In the genomic region with DNA sequence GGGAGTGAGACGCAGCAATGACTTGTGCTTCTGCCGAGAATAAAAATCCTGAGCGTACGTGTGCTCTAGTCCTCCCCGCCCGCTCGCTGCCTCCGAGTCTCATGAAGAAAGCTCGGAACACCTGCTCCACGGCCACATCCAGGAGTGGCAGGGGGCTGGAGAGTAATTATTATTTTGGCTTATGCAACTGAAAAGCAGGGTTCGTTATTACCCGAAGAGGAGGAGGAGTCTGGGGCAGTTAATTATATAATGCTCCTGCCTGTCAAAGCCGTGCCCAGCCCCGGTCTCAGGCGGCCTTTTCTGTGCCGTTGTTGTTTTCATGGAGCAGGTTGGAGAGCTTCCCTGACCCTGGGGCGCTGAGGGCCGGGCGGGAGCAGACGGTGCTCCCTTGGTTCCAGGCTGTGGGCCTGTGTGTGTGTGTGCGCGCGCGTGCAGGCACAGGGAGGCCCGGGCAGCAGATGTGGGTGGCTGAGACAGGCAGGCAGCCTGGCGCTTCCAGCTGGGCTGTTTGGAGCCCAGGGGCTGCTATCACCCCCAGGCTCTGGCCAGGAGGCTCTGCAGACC, we compare ENCODE assay signal across 20 cellular contexts. TPM values are rescaled to one million over a fixed set of nuclear protein-coding genes. Genes with fewer than 3 reads are reported as not detected.
DNase-seq lines count a peak whose midpoint lies in the region; ATAC-seq and TF ChIP-seq lines count a peak whose summit lies in the region.
"Had no signal": no experiment of that assay in that cellular context is flagged by ENCODE, and none has a peak within 500 bp of the region (broad histone marks: within the 10 kb centered on the region; RNA-seq: fewer than 3 reads in every experiment).

No MANE protein-coding gene starts in this region.

- H3K9me3 Mint-ChIP-seq in natural killer cell treated with Interleukin-12 subunit alpha and Interleukin-12 subunit beta and Interleukin-15 and Interleukin-18, amount 100 ng/mL, for 72 hours, result no peaks in the 10 kb centered on the region
- H3K9me3 Mint-ChIP-seq: activated T-helper 1 cell treated with anti-CD3 and anti-CD28 coated beads, Interleukin-12 subunit alpha, Interleukin-12 subunit beta, Interleukin-2, Interleukin-4 antibody, amounts not matched to agents 30 ng/mL and 10 ng/mL and 1 ng/mL, durations not matched to agents 14 hours and 24 hours and 36 hours; CD8-positive, alpha-beta T cell had no signal

- no peak overlapping the region for H2AFZ ChIP-seq in neural cell (ENCODE audit: low read depth, low read length)
- no peak overlapping the region for H2AFZ ChIP-seq in Karpas-422 (ENCODE audit: low read length)

- no peaks in the 10 kb centered on the region for H3K36me3 Mint-ChIP-seq in natural killer cell treated with Interleukin-12 subunit alpha and Interleukin-12 subunit beta and Interleukin-15 and Interleukin-18, amount 100 ng/mL, for 72 hours
- H3K36me3 Mint-ChIP-seq: CD8-positive, alpha-beta T cell had no signal

- H3F3A ChIP-seq in neural cell (ENCODE audit: insufficient read depth, low read length, poor library complexity, severe bottlenecking), result no peaks in the 10 kb centered on the region

- TF ChIP-seq POLR2A in tibial nerve (IDR thresholded peaks at IDR 0.05), result no peak

- intact Hi-C loops in dorsolateral prefrontal cortex (cut with DNase I), result no loop called here

- DNase-seq in NCI-H146 (lab: John Stamatoyannopoulos, UW) (peak; percentile 15), NCI-H146 treated with DMSO at 0.1 percent for 48 hours (lab: John Stamatoyannopoulos, UW; ENCODE audit: unreplicated experiment) (no peak), HAP-1 (ENCODE audit: low spot score in 2 of 2) (peak in 1 of 2 experiments; percentile 38), dorsolateral prefrontal cortex (peak in 2 of 10 donors; percentile 24 to 86), Karpas-422 (no peak), tibial nerve (ENCODE audit: low spot score in 2 of 2) (no peak)
- DNase-seq in natural killer cell treated with Interleukin-12 subunit alpha and Interleukin-12 subunit beta and Interleukin-15 and Interleukin-18, amount 100 ng/mL, for 72 hours (ENCODE audit: low spot score), result no peak
- DNase-seq: activated CD4-positive, alpha-beta T cell treated with anti-CD3 and anti-CD28 coated beads, Interleukin-2, amount 50 U/mL, for 48 hours; CD8-positive, alpha-beta T cell; EL; GOT3; MG63; ovary; small intestine; upper lobe of left lung had no signal

- H3K79me2 ChIP-seq in neural cell (replicated peaks; ENCODE audit: insufficient read depth, low read length), result peaks cover 27% of the 10 kb centered on the region
- no peaks in the 10 kb centered on the region for H3K79me2 ChIP-seq in Karpas-422 (ENCODE audit: low read length)

- no peak for TF ChIP-seq CTCF in dorsolateral prefrontal cortex (IDR thresholded peaks at IDR 0.05 in 54 of 56, conservative IDR thresholded peaks at IDR 0.05 in 2 of 56; ENCODE audit: low read depth in 1 of 56, partially characterized antibody in 56 of 56)
- TF ChIP-seq CTCF in neural cell (IDR thresholded peaks at IDR 0.05; ENCODE audit: poor library complexity, severe bottlenecking), result no peak
- no peak for TF ChIP-seq CTCF in tibial nerve (IDR thresholded peaks at IDR 0.05)

- H3K4me3 ChIP-seq in HAP-1, result peak overlapping the region; percentile 56
- H3K4me3 ChIP-seq in dorsolateral prefrontal cortex, result peak overlapping the region; percentile 3 to 75 (median 61)
- H3K4me3 ChIP-seq in neural cell (ENCODE audit: low read length), result peak overlapping the region; percentile 100
- H3K4me3 ChIP-seq in Karpas-422 (ENCODE audit: low read length), result no peak overlapping the region
- H3K4me3 ChIP-seq in tibial nerve, result no peak overlapping the region
- H3K4me3 ChIP-seq: GM12878, MG63, ovary, upper lobe of left lung had no signal

- peaks cover 32 to 43% of the 10 kb centered on the region in 2 donors for H3K27me3 Mint-ChIP-seq in natural killer cell treated with Interleukin-12 subunit alpha and Interleukin-12 subunit beta and Interleukin-15 and Interleukin-18, amount 100 ng/mL, for 72 hours

- no peak for ATAC-seq in natural killer cell treated with Interleukin-12 subunit alpha and Interleukin-12 subunit beta and Interleukin-15 and Interleukin-18, amount 100 ng/mL, for 72 hours
- ATAC-seq: CD8-positive, alpha-beta T cell; GM12878 had no signal

- TF ChIP-seq EP300 in neural cell (conservative IDR thresholded peaks at IDR 0.05; ENCODE audit: poor library complexity, severe bottlenecking), result no peak
- TF ChIP-seq EP300 in tibial nerve (IDR thresholded peaks at IDR 0.05), result no peak

- H3K9ac ChIP-seq in neural cell (ENCODE audit: low read length) (peak overlapping the region; percentile 85), Karpas-422 (ENCODE audit: low read length) (no peak overlapping the region)

- peaks cover 0 to 4% of the 10 kb centered on the region in 2 donors for H3K4me1 Mint-ChIP-seq in natural killer cell treated with Interleukin-12 subunit alpha and Interleukin-12 subunit beta and Interleukin-15 and Interleukin-18, amount 100 ng/mL, for 72 hours (ENCODE audit: low read depth in 2 of 2)

- TF ChIP-seq RAD21 in neural cell (conservative IDR thresholded peaks at IDR 0.05), result no peak

- H3K36me3 ChIP-seq in HAP-1 (replicated peaks) (no peaks in the 10 kb centered on the region), neural cell (ENCODE audit: insufficient read depth, low read length) (no peaks in the 10 kb centered on the region), Karpas-422 (ENCODE audit: insufficient read depth, low read length) (no peaks in the 10 kb centered on the region), tibial nerve (no peaks in the 10 kb centered on the region)
- H3K36me3 ChIP-seq: MG63, ovary, upper lobe of left lung had no signal

- H3K27ac ChIP-seq in dorsolateral prefrontal cortex (peak overlapping the region in 57 of 59 donors; percentile 38 to 95 (median 78)), neural cell (ENCODE audit: low read length) (peak overlapping the region; percentile 14), Karpas-422 (ENCODE audit: low read length) (no peak overlapping the region), tibial nerve (no peak overlapping the region)
- H3K27ac ChIP-seq: A549, ovary, upper lobe of left lung had no signal

- no peak overlapping the region for H3K4me3 Mint-ChIP-seq in natural killer cell treated with Interleukin-12 subunit alpha and Interleukin-12 subunit beta and Interleukin-15 and Interleukin-18, amount 100 ng/mL, for 72 hours
- H3K4me3 Mint-ChIP-seq: activated T-helper 1 cell treated with anti-CD3 and anti-CD28 coated beads, Interleukin-12 subunit alpha, Interleukin-12 subunit beta, Interleukin-2, Interleukin-4 antibody, amounts not matched to agents 30 ng/mL and 10 ng/mL and 1 ng/mL, durations not matched to agents 14 hours and 24 hours and 36 hours had no signal

- WGBS in tibial nerve, 2 donors, result 64 to 67% methylated on average over 19 to 22 of the region's 26 CpGs

- peak overlapping the region; percentile 78 for H3K4me2 ChIP-seq in neural cell (ENCODE audit: low read length)
- H3K4me2 ChIP-seq in Karpas-422 (ENCODE audit: low read depth, low read length, poor library complexity, severe bottlenecking), result no peak overlapping the region

- in situ Hi-C loops in HAP-1 (cut with MboI; ENCODE audit: low sequenced_read_pairs), result no loop called here

- H4K20me1 ChIP-seq in neural cell (ENCODE audit: insufficient read depth) (peaks cover 10% of the 10 kb centered on the region), Karpas-422 (ENCODE audit: insufficient read depth, low read depth, low read length) (no peaks in the 10 kb centered on the region)

- H3K9me2 ChIP-seq in neural cell (ENCODE audit: insufficient read depth, low read length) (no peaks in the 10 kb centered on the region), Karpas-422 (replicated peaks; ENCODE audit: insufficient read depth, low read length) (no peaks in the 10 kb centered on the region)

- H3K4me1 ChIP-seq in HAP-1 (no peaks in the 10 kb centered on the region), Karpas-422 (ENCODE audit: low read length) (no peaks in the 10 kb centered on the region), tibial nerve (peaks cover 0 to 25% (median 0%) of the 10 kb centered on the region in 4 donors)

- no peak overlapping the region for H3K27ac Mint-ChIP-seq in natural killer cell treated with Interleukin-12 subunit alpha and Interleukin-12 subunit beta and Interleukin-15 and Interleukin-18, amount 100 ng/mL, for 72 hours
- H3K27ac Mint-ChIP-seq: activated T-helper 1 cell treated with anti-CD3 and anti-CD28 coated beads, Interleukin-12 subunit alpha, Interleukin-12 subunit beta, Interleukin-2, Interleukin-4 antibody, amounts not matched to agents 30 ng/mL and 10 ng/mL and 1 ng/mL, durations not matched to agents 14 hours and 24 hours and 36 hours; CD8-positive, alpha-beta T cell had no signal

- H3K9me3 ChIP-seq in HAP-1 (no peaks in the 10 kb centered on the region), neural cell (ENCODE audit: low read length) (no peaks in the 10 kb centered on the region), Karpas-422 (ENCODE audit: low read length) (no peaks in the 10 kb centered on the region), tibial nerve (peaks cover 0 to 1% (median 0%) of the 10 kb centered on the region in 4 donors)
- H3K9me3 ChIP-seq: MG63, ovary, upper lobe of left lung had no signal

- H3K27me3 ChIP-seq in HAP-1 (ENCODE audit: low read depth) (peaks cover 21% of the 10 kb centered on the region), dorsolateral prefrontal cortex (peaks cover 0 to 60% (median 32%) of the 10 kb centered on the region in 45 donors), neural cell (ENCODE audit: insufficient read depth, low read depth, low read length) (no peaks in the 10 kb centered on the region), Karpas-422 (ENCODE audit: low read length) (no peaks in the 10 kb centered on the region), tibial nerve (peaks cover 0 to 81% of the 10 kb centered on the region in 2 donors)

TF ChIP-seq in neural cell, 6 proteins besides CTCF, POLR2A, EP300 and RAD21 (continues in another document):
- TF ChIP-seq MXI1 (conservative IDR thresholded peaks at IDR 0.05; ENCODE audit: poor library complexity, severe bottlenecking), result peak; percentile 16
- TF ChIP-seq EZH2 (IDR thresholded peaks at IDR 0.05; ENCODE audit: borderline replicate concordance, insufficient read depth, low read length, poor library complexity, severe bottlenecking), result no peak
- no peak for TF ChIP-seq SMC3 (conservative IDR thresholded peaks at IDR 0.05; ENCODE audit: poor library complexity)

RNA-seq across cellular contexts. Expression of a gene that starts 2.3 kb away (rescaled TPM):
- total RNA-seq in dorsolateral prefrontal cortex (100 to 1,000 TPM in 114 of 120 experiments, 10 to 100 TPM in 6; 37.8 to 246 (median 142) TPM), tibial nerve (under 1 TPM in 1 of 4 donors, not detected in 3; 0.39 TPM)
- polyA plus RNA-seq in neural cell, result 22.2 and 32.2 TPM in 2 replicates
- polyA minus RNA-seq in neural cell, result 58.0 and 60.6 TPM in 2 replicates
- not detected for total RNA-seq in natural killer cell treated with Interleukin-12 subunit alpha and Interleukin-12 subunit beta and Interleukin-15 and Interleukin-18, amount 100 ng/mL, for 72 hours
- total RNA-seq in Karpas-422 (2014; rRNA removed; shearing (Covaris generic); ENCODE audit: low replicate concordance), result not detected in 2 replicates
- total RNA-seq: activated T-helper 1 cell treated with anti-CD3 and anti-CD28 coated beads, Interleukin-12 subunit alpha, Interleukin-12 subunit beta, Interleukin-2, Interleukin-4 antibody, amounts not matched to agents 30 ng/mL and 10 ng/mL and 1 ng/mL, durations not matched to agents 14 hours and 24 hours and 36 hours; CD8-positive, alpha-beta T cell; GM12878 had no signal
- polyA plus RNA-seq: keratinocyte had no signal

Comparison
In these comparisons a context has a peak if more than half of its experiments do, and no peak if none do; other contexts are left out.
1. H3K4me3 ChIP-seq: peak in HAP-1 (single experiment), dorsolateral prefrontal cortex (59 of 59) and neural cell (single experiment); none in Karpas-422 (single experiment) and tibial nerve (0 of 4).
2. H3K27ac ChIP-seq: peak in dorsolateral prefrontal cortex (57 of 59) and neural cell (single experiment); none in Karpas-422 (single experiment) and tibial nerve (0 of 4).
3. RNA of a gene that starts 2.3 kb away (total RNA-seq): 37.8 to 246 TPM in dorsolateral prefrontal cortex; not detected in natural killer cell treated with Interleukin-12 subunit alpha and Interleukin-12 subunit beta and Interleukin-15 and Interleukin-18, amount 100 ng/mL, for 72 hours, not detected in Karpas-422 and 0.39 TPM in tibial nerve; every median in the first group is over 10 times any median in the second.